In genomic region chr14:53952533-53952932, GRCh38 we compare ENCODE assay signal across 11 cellular contexts. TPM values are rescaled to one million over a fixed set of nuclear protein-coding genes. Genes with fewer than 3 reads are reported as not detected.
DNase-seq lines count a peak whose midpoint lies in the region; ATAC-seq lines count a peak whose summit lies in the region.
"Had no signal": no experiment of that assay in that cellular context is flagged by ENCODE, and none has a peak within 500 bp of the region (broad histone marks: within the 10 kb centered on the region; RNA-seq: fewer than 3 reads in every experiment).

No MANE protein-coding gene starts in this region.

- no peaks in the 10 kb centered on the region for H3K9me3 Mint-ChIP-seq in stimulated activated naive CD8-positive, alpha-beta T cell treated with anti-CD3 and anti-CD28 coated beads, Interleukin-15, amount 100 ng/mL, for 72 hours

- peak overlapping the region in 1 of 2 donors; percentile 27 for H3K27ac Mint-ChIP-seq in stimulated activated naive CD8-positive, alpha-beta T cell treated with anti-CD3 and anti-CD28 coated beads, Interleukin-15, amount 100 ng/mL, for 72 hours

- peaks cover 94% of the 10 kb centered on the region for H3K27me3 Mint-ChIP-seq in stimulated activated naive CD8-positive, alpha-beta T cell treated with anti-CD3 and anti-CD28 coated beads, Interleukin-15, amount 100 ng/mL, for 72 hours

- peak overlapping the region; percentile 54 to 81 for H3K4me3 Mint-ChIP-seq in stimulated activated naive CD8-positive, alpha-beta T cell treated with anti-CD3 and anti-CD28 coated beads, Interleukin-15, amount 100 ng/mL, for 72 hours

- H3K4me1 Mint-ChIP-seq in stimulated activated naive CD8-positive, alpha-beta T cell treated with anti-CD3 and anti-CD28 coated beads, Interleukin-15, amount 100 ng/mL, for 72 hours, result peaks cover 46% of the 10 kb centered on the region

- no peak for ATAC-seq in stimulated activated naive CD8-positive, alpha-beta T cell treated with anti-CD3 and anti-CD28 coated beads, Interleukin-15, amount 100 ng/mL, for 72 hours
- ATAC-seq in stimulated activated naive CD8-positive, alpha-beta T cell treated with anti-CD3 and anti-CD28 coated beads, Interleukin-15, Interleukin-2, amounts not matched to agents 100 U/mL and 50 U/mL, for 24 hours, result no peak

- DNase-seq in stimulated activated naive CD8-positive, alpha-beta T cell treated with anti-CD3 and anti-CD28 coated beads, Interleukin-15, amount 100 ng/mL, for 72 hours, result no peak
- no peak for DNase-seq in stimulated activated naive CD8-positive, alpha-beta T cell treated with anti-CD3 and anti-CD28 coated beads, Interleukin-15, Interleukin-2, amounts not matched to agents 100 U/mL and 50 U/mL, for 24 hours
- DNase-seq in ecto neural progenitor cell (ENCODE audit: low spot score) (peak; percentile 48), myocyte (ENCODE audit: low read depth) (peak; percentile 29), SKM-1 (lab: John Stamatoyannopoulos, UW; ENCODE audit: unreplicated experiment) (no peak), T1000 (lab: John Stamatoyannopoulos, UW) (no peak), SW480 (ENCODE audit: low spot score) (no peak), putamen (ENCODE audit: low spot score) (no peak)
- DNase-seq: effector memory CD4-positive, alpha-beta T cell; stimulated activated CD4-positive, alpha-beta T cell treated with anti-CD3 and anti-CD28 coated beads, Interleukin-4, amount 100 ng/mL, for 4 hours had no signal

RNA-seq across cellular contexts. Expression of gene BMP4, which starts 4.1 kb away (rescaled TPM):
- 12.7 and 12.9 TPM in 2 replicates for total RNA-seq in myocyte
- polyA plus RNA-seq in myocyte (2012), result 32.3 TPM
- total RNA-seq: T-helper 1 cell treated with Interleukin-12 subunit alpha and Interleukin-12 subunit beta and Interleukin-4 antibody, amounts not matched to agents 30 ng/mL and 1 ng/mL, for 36 hours had no signal

Comparison
In these comparisons a context has a peak if more than half of its experiments do, and no peak if none do; other contexts are left out.
1. DNase-seq: peak in ecto neural progenitor cell (single experiment) and myocyte (single experiment); none in stimulated activated naive CD8-positive, alpha-beta T cell treated with anti-CD3 and anti-CD28 coated beads, Interleukin-15, amount 100 ng/mL, for 72 hours (0 of 2), stimulated activated naive CD8-positive, alpha-beta T cell treated with anti-CD3 and anti-CD28 coated beads, Interleukin-15, Interleukin-2, amounts not matched to agents 100 U/mL and 50 U/mL, for 24 hours (single experiment), SKM-1 (single experiment), T1000 (single experiment), SW480 (single experiment) and putamen (single experiment).